Comparison of ENCODE assay signal across 7 cellular contexts in genomic region chr18:78255013-78255412, GRCh38.
"Had no signal": no experiment of that assay in that cellular context is flagged by ENCODE, and none has a peak within 500 bp of the region (broad histone marks: within the 10 kb centered on the region; RNA-seq: fewer than 3 reads in every experiment).

No MANE protein-coding gene starts in this region.

- H3K27ac ChIP-seq: KMS-11 had no signal

- H3K4me1 Mint-ChIP-seq: GM23338 had no signal

- H3K4me3 Mint-ChIP-seq: GM23338, HFFc6 had no signal

- H3K9me3 ChIP-seq: HAP-1 had no signal

- H3K4me1 ChIP-seq: HAP-1 had no signal

- DNase-seq: HFFc6 had no signal

- H3K4me3 ChIP-seq: GM23338, HAP-1, K562 had no signal

- H3K27ac Mint-ChIP-seq: GM23338, HFFc6 had no signal

- H3K36me3 ChIP-seq: HAP-1 had no signal

- ATAC-seq: GM23338, HCT116, HepG2, K562 had no signal
